ENCODE assay signal across 23 cellular contexts in genomic region chr3:66642484-66642883, GRCh38.
DNase-seq lines count a peak whose midpoint lies in the region; ATAC-seq and TF ChIP-seq lines count a peak whose summit lies in the region.
"Had no signal": no experiment of that assay in that cellular context is flagged by ENCODE, and none has a peak within 500 bp of the region (broad histone marks: within the 10 kb centered on the region; RNA-seq: fewer than 3 reads in every experiment).

No MANE protein-coding gene starts in this region.

- ATAC-seq in mucosa of descending colon (peak; percentile 78), GM18520 (IDR thresholded peaks at IDR 0.05; ENCODE audit: unreplicated experiment) (no peak), GM18870 (IDR thresholded peaks at IDR 0.05; ENCODE audit: unreplicated experiment) (no peak)

- H3K36me3 ChIP-seq in HEK293 (ENCODE audit: control insufficient read depth in 2 of 2, insufficient read depth in 1 of 2, low read length in 2 of 2) (no peaks in the 10 kb centered on the region), mucosa of descending colon (ENCODE audit: low read depth) (no peaks in the 10 kb centered on the region)
- H3K36me3 ChIP-seq: BLaER1 treated with 17β-estradiol and CSF1 and Interleukin-3, amounts not matched to agents 10 nM and 100 nM; SJSA1 had no signal

- intact Hi-C loops in mucosa of descending colon (cut with DNase I, micrococcal nuclease) = no loop called here

- peak; percentile 8 to 12 for DNase-seq in SHP77 (lab: John Stamatoyannopoulos, UW)
- no peak for DNase-seq in mucosa of descending colon
- DNase-seq in progenitor cell of endocrine pancreas (ENCODE audit: low spot score, unreplicated experiment) = no peak
- no peak for DNase-seq in cerebellum (ENCODE audit: low spot score)
- DNase-seq: CD4-positive, alpha-beta T cell; DMS79; EL; GDM1; GM23248; H7; HFFc6; KBM-7; NCI-H1105; NCI-H146; NCI-H1930; NCI-H2107; NCI-H524; NCI-H774 had no signal

- H3K27ac ChIP-seq in HEK293 (ENCODE audit: extremely low read depth, low read depth, low read length) = no peak overlapping the region
- H3K27ac ChIP-seq: GM23248, SJSA1 had no signal

- H3K4me1 ChIP-seq in HEK293 (ENCODE audit: control insufficient read depth, insufficient read depth, low read length) (peaks cover 3% of the 10 kb centered on the region; the same call in 1 of the 2 replicates), mucosa of descending colon (ENCODE audit: low read depth) (no peaks in the 10 kb centered on the region)
- H3K4me1 ChIP-seq: SJSA1 had no signal

- H3K27me3 Mint-ChIP-seq in progenitor cell of endocrine pancreas = peaks cover 8% of the 10 kb centered on the region
- H3K27me3 Mint-ChIP-seq: CD4-positive, alpha-beta T cell had no signal

- H3K9me3 Mint-ChIP-seq in progenitor cell of endocrine pancreas (ENCODE audit: low read depth) = peaks cover 3% of the 10 kb centered on the region
- H3K9me3 Mint-ChIP-seq: HFFc6 had no signal

- POLR2A ChIA-PET in HEK293 (lab: Yijun Ruan, JAX) = no interaction called here

- TF ChIP-seq CTCF in HEK293 (tag by site-specific recombination; IDR thresholded peaks at IDR 0.05) (no peak), mucosa of descending colon (IDR thresholded peaks at IDR 0.05) (no peak), progenitor cell of endocrine pancreas (IDR thresholded peaks at IDR 0.05; ENCODE audit: unreplicated experiment) (no peak)

- H3K4me3 Mint-ChIP-seq in progenitor cell of endocrine pancreas (ENCODE audit: low read depth) = no peak overlapping the region
- H3K4me3 Mint-ChIP-seq: CD4-positive, alpha-beta T cell; HFFc6 had no signal

- peaks cover 11% of the 10 kb centered on the region for H3K4me1 Mint-ChIP-seq in progenitor cell of endocrine pancreas (ENCODE audit: low read depth)

- CTCF ChIA-PET in HEK293 (lab: Yijun Ruan, JAX) = no interaction called here

- H3K9me3 ChIP-seq in HEK293 (ENCODE audit: control insufficient read depth, insufficient read depth, low read depth, low read length) (no peaks in the 10 kb centered on the region), mucosa of descending colon (no peaks in the 10 kb centered on the region)
- H3K9me3 ChIP-seq: SJSA1 had no signal

- peak overlapping the region; percentile 16 for H3K27ac Mint-ChIP-seq in progenitor cell of endocrine pancreas
- H3K27ac Mint-ChIP-seq: CD4-positive, alpha-beta T cell; HFFc6 had no signal

- H3K4me3 ChIP-seq in HEK293 (ENCODE audit: low read depth, low read length) (no peak overlapping the region), mucosa of descending colon (no peak overlapping the region)
- H3K4me3 ChIP-seq: BLaER1 treated with 17β-estradiol and CSF1 and Interleukin-3, amounts not matched to agents 10 nM and 100 nM; GM23248; SJSA1 had no signal

- H3K36me3 Mint-ChIP-seq in progenitor cell of endocrine pancreas (ENCODE audit: insufficient read depth) = no peaks in the 10 kb centered on the region

TF ChIP-seq in HEK293, 187 proteins besides CTCF, POLR2A, EP300 and RAD21:
- TF ChIP-seq PBX3 (CRISPR knock-in tag; IDR thresholded peaks at IDR 0.05) (no peak), ZNF596 (tag by site-specific recombination; IDR thresholded peaks at IDR 0.05) (no peak), ZBTB17 (tag by site-specific recombination; IDR thresholded peaks at IDR 0.05) (0 out of 2 replicates have a peak, but pooled peaks have one; percentile 15), ZNF18 (tag by site-specific recombination; IDR thresholded peaks at IDR 0.05) (peak; percentile 95), ZNF561 (tag by site-specific recombination; IDR thresholded peaks at IDR 0.05; ENCODE audit: borderline replicate concordance) (no peak)
- TF ChIP-seq, protein P1, sequence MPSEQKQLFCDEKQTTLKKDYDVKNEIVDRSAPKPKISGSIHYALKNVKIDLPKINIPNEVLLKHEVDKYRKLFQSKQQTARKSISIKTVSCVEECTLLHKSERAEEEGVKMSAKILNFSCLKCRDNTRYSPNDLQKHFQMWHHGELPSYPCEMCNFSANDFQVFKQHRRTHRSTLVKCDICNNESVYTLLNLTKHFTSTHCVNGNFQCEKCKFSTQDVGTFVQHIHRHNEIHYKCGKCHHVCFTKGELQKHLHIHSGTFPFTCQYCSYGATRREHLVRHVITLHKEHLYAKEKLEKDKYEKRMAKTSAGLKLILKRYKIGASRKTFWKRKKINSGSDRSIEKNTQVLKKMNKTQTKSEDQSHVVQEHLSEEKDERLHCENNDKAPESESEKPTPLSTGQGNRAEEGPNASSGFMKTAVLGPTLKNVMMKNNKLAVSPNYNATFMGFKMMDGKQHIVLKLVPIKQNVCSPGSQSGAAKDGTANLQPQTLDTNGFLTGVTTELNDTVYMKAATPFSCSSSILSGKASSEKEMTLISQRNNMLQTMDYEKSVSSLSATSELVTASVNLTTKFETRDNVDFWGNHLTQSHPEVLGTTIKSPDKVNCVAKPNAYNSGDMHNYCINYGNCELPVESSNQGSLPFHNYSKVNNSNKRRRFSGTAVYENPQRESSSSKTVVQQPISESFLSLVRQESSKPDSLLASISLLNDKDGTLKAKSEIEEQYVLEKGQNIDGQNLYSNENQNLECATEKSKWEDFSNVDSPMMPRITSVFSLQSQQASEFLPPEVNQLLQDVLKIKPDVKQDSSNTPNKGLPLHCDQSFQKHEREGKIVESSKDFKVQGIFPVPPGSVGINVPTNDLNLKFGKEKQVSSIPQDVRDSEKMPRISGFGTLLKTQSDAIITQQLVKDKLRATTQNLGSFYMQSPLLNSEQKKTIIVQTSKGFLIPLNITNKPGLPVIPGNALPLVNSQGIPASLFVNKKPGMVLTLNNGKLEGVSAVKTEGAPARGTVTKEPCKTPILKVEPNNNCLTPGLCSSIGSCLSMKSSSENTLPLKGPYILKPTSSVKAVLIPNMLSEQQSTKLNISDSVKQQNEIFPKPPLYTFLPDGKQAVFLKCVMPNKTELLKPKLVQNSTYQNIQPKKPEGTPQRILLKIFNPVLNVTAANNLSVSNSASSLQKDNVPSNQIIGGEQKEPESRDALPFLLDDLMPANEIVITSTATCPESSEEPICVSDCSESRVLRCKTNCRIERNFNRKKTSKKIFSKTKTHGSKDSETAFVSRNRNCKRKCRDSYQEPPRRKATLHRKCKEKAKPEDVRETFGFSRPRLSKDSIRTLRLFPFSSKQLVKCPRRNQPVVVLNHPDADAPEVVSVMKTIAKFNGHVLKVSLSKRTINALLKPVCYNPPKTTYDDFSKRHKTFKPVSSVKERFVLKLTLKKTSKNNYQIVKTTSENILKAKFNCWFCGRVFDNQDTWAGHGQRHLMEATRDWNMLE (tag by site-specific recombination; conservative IDR thresholded peaks at IDR 0.05; ENCODE audit: low read depth) = no peak

Comparison
In these comparisons a context has a peak if more than half of its experiments do, and no peak if none do; other contexts are left out.
1. DNase-seq: peak in SHP77 (2 of 2); none in mucosa of descending colon (0 of 3), progenitor cell of endocrine pancreas (single experiment) and cerebellum (single experiment).